In genomic region chr7:100159099-100159623, GRCh38 we compare ENCODE assay signal across 8 cellular contexts. TPM values are rescaled to one million over a fixed set of nuclear protein-coding genes. Genes with fewer than 3 reads are reported as not detected.
A peak's percentile ranks its signal among the peaks of the same experiment; 100 is the strongest.
DNase-seq lines count a peak whose midpoint lies in the region; ATAC-seq, FAIRE-seq and TF ChIP-seq lines count a peak whose summit lies in the region.

No MANE protein-coding gene starts in this region.

- peaks cover 13% of the 10 kb centered on the region for H3K36me3 Mint-ChIP-seq in endothelial cell (ENCODE audit: low read depth, unreplicated experiment)

- H3K9ac ChIP-seq in PC-3 (ENCODE audit: low read length) = peak overlapping the region; percentile 89

- TF ChIP-seq CTCF in PC-3 (conservative IDR thresholded peaks at IDR 0.05; ENCODE audit: low read depth, low read length) (no peak), endothelial cell (IDR thresholded peaks at IDR 0.05; ENCODE audit: unreplicated experiment) (no peak), pancreas (IDR thresholded peaks at IDR 0.05) (no peak), GM10248 (IDR thresholded peaks at IDR 0.05; ENCODE audit: control extremely low read depth, extremely low read depth, low read depth, missing control alignments) (no peak)

- H3K4me1 ChIP-seq in PC-3 (ENCODE audit: insufficient read depth, low read length) (peaks cover 22% of the 10 kb centered on the region), pancreas (peaks cover 0 to 6% (median 0%) of the 10 kb centered on the region in 3 donors)

- no peaks in the 10 kb centered on the region for H3K9me3 ChIP-seq in PC-3 (ENCODE audit: low read length)
- no peaks in the 10 kb centered on the region for H3K9me3 ChIP-seq in pancreas

- peak overlapping the region; percentile 93 for H2AFZ ChIP-seq in PC-3 (ENCODE audit: low read length)

- H3K27me3 Mint-ChIP-seq in endothelial cell (ENCODE audit: unreplicated experiment) = peaks cover 19% of the 10 kb centered on the region

- H3K79me2 ChIP-seq in PC-3 (ENCODE audit: low read length) = peaks cover 32% of the 10 kb centered on the region

- H3K9me3 Mint-ChIP-seq in endothelial cell (ENCODE audit: unreplicated experiment) = no peaks in the 10 kb centered on the region

- peak overlapping the region; percentile 84 for H3K27ac Mint-ChIP-seq in endothelial cell (ENCODE audit: unreplicated experiment)

- no peaks in the 10 kb centered on the region for H3F3A ChIP-seq in PC-3 (ENCODE audit: low read length, unreplicated experiment)

- CTCF ChIA-PET in PC-3 (lab: Charles Lee) (interaction anchor here (0.6 kb wide), 1 partner anchor 37 kb away, joined by 3 read pairs; no protein-coding TSS in a partner anchor), GM10248 (lab: Yijun Ruan, JAX) (interaction anchor here (0.9 to 2.1 kb wide), 2 partner anchors 14 to 30 kb away, joined by 4 to 9 read pairs; no protein-coding TSS in a partner anchor)

- POLR2A ChIA-PET in PC-3 (lab: Charles Lee; ENCODE audit: unreplicated experiment) (interaction anchor here (0.6 kb wide), 1 partner anchor 380 kb away, joined by 3 read pairs; no protein-coding TSS in a partner anchor), GM10248 (lab: Yijun Ruan, JAX) (interaction anchor here (0.7 kb wide), 1 partner anchor 58 kb away, joined by 3 read pairs; the partner anchor contains the start of gene AP4M1)

- ATAC-seq in PC-3 (no peak), pancreas (no peak)

- peaks cover 20% of the 10 kb centered on the region for H3K4me1 Mint-ChIP-seq in endothelial cell (ENCODE audit: unreplicated experiment)

- H4K20me1 ChIP-seq in PC-3 (ENCODE audit: low read length) = peaks cover 6% of the 10 kb centered on the region; the same call in 1 of the 2 replicates

- H3K4me2 ChIP-seq in PC-3 (ENCODE audit: low read length) = peak overlapping the region; percentile 97

- DNase-seq in Daoy (ENCODE audit: low read depth) (peak; percentile 70), PC-3 (no peak), endothelial cell (ENCODE audit: low spot score) (no peak), pancreas (no peak), GM10248 (ENCODE audit: extremely low spot score) (no peak), ecto neural progenitor cell (ENCODE audit: low spot score) (no peak), NCI-H2029 treated with DMSO at 0.1 percent for 48 hours (lab: John Stamatoyannopoulos, UW) (no peak), NAMALWA (ENCODE audit: low spot score) (no peak)

- intact Hi-C loops in PC-3 (cut with micrococcal nuclease) = no loop called here
- intact Hi-C loops in pancreas (cut with DNase I) = no loop called here

- 69 to 70% methylated on average over 7 of the region's 7 CpGs for WGBS in pancreas, 2 donors

- H3K9me2 ChIP-seq in PC-3 (replicated peaks; ENCODE audit: low read length) = no peaks in the 10 kb centered on the region

- no peak overlapping the region; the same call in 1 of the 2 replicates for H3K27ac ChIP-seq in PC-3 (ENCODE audit: low read length)
- H3K27ac ChIP-seq in pancreas = peak overlapping the region in 3 of 4 donors; percentile 1 to 69 (median 53)

- no peak for FAIRE-seq in pancreas (lab: Jason Lieb, UNC)

- H3K4me3 Mint-ChIP-seq in endothelial cell (ENCODE audit: unreplicated experiment) = peak overlapping the region; percentile 87

- BruUV-seq in PC-3 (replicated peaks; lab: Mats Ljungman, UMichigan) = TSS peak; percentile 48

- H3K27me3 ChIP-seq in PC-3 (ENCODE audit: low read length) (no peaks in the 10 kb centered on the region), pancreas (no peaks in the 10 kb centered on the region)

- H3K4me3 ChIP-seq in PC-3 (ENCODE audit: low read length) (peak overlapping the region; percentile 89), pancreas (peak overlapping the region; percentile 71 to 95 (median 80))

- H3K36me3 ChIP-seq in PC-3 (ENCODE audit: low read depth, low read length) (peaks cover 10% of the 10 kb centered on the region; the same call in 1 of the 2 replicates), pancreas (no peaks in the 10 kb centered on the region)

RNA-seq across cellular contexts. Expression of gene TRAPPC14, which starts 0.6 kb away (rescaled TPM):
- 9.0 and 15.5 TPM in 2 replicates for total RNA-seq in Daoy (2014; rRNA removed; shearing (Covaris generic))
- total RNA-seq in PC-3 (2014; rRNA removed) (19.2 and 20.3 TPM in 2 replicates), endothelial cell (ENCODE audit: unreplicated experiment) (30.2 TPM), pancreas (10 to 100 TPM in 2 of 6 donors, 1 to 10 TPM in 4; 5.1 to 15.7 (median 8.8) TPM)
- polyA plus RNA-seq in pancreas = 10 to 100 TPM; 32.1 to 34.6 TPM

RNA-seq across cellular contexts. Expression of gene GAL3ST4, which starts 9.3 kb away (rescaled TPM):
- 0.29 and 0.65 TPM in 2 replicates for total RNA-seq in Daoy (2014; rRNA removed; shearing (Covaris generic))
- total RNA-seq in PC-3 (2014; rRNA removed) (0.23 and 1.1 TPM in 2 replicates), endothelial cell (ENCODE audit: unreplicated experiment) (4.4 TPM), pancreas (1 to 10 TPM in 2 of 6 donors, under 1 TPM in 4; 0.28 to 8.9 (median 0.69) TPM)
- under 1 TPM; 0.45 to 0.65 TPM for polyA plus RNA-seq in pancreas

RNA-seq across cellular contexts. Expression of gene LAMTOR4, which starts 10.4 kb away (rescaled TPM):
- 225 and 232 TPM in 2 replicates for total RNA-seq in Daoy (2014; rRNA removed; shearing (Covaris generic))
- total RNA-seq in PC-3 (2014; rRNA removed) (107 and 146 TPM in 2 replicates), endothelial cell (ENCODE audit: unreplicated experiment) (68.6 TPM), pancreas (10 to 100 TPM; 43.8 to 57.3 (median 51.8) TPM)
- polyA plus RNA-seq in pancreas = 100 to 1,000 TPM; 147 to 209 TPM

RNA-seq across cellular contexts. Expression of gene GPC2, which starts 18.0 kb away (rescaled TPM):
- total RNA-seq in Daoy (2014; rRNA removed; shearing (Covaris generic)) = 10.9 and 16.7 TPM in 2 replicates
- 1.6 and 2.3 TPM in 2 replicates for total RNA-seq in PC-3 (2014; rRNA removed)
- total RNA-seq in endothelial cell (ENCODE audit: unreplicated experiment) = 27.2 TPM
- total RNA-seq in pancreas = 1 to 10 TPM in 1 of 6 donors, under 1 TPM in 5; 0.12 to 2.5 (median 0.51) TPM
- under 1 TPM; 0.59 to 0.68 TPM for polyA plus RNA-seq in pancreas

RNA-seq across cellular contexts. Expression of gene STAG3, which starts 18.6 kb away (rescaled TPM):
- 0.77 and 1.3 TPM in 2 replicates for total RNA-seq in Daoy (2014; rRNA removed; shearing (Covaris generic))
- total RNA-seq in PC-3 (2014; rRNA removed) (0.07 and 1.2 TPM in 2 replicates), endothelial cell (ENCODE audit: unreplicated experiment) (1.9 TPM), pancreas (1 to 10 TPM in 2 of 6 donors, under 1 TPM in 4; 0.19 to 1.2 (median 0.94) TPM)
- under 1 TPM; 0.99 TPM for polyA plus RNA-seq in pancreas
